In the genomic region with DNA sequence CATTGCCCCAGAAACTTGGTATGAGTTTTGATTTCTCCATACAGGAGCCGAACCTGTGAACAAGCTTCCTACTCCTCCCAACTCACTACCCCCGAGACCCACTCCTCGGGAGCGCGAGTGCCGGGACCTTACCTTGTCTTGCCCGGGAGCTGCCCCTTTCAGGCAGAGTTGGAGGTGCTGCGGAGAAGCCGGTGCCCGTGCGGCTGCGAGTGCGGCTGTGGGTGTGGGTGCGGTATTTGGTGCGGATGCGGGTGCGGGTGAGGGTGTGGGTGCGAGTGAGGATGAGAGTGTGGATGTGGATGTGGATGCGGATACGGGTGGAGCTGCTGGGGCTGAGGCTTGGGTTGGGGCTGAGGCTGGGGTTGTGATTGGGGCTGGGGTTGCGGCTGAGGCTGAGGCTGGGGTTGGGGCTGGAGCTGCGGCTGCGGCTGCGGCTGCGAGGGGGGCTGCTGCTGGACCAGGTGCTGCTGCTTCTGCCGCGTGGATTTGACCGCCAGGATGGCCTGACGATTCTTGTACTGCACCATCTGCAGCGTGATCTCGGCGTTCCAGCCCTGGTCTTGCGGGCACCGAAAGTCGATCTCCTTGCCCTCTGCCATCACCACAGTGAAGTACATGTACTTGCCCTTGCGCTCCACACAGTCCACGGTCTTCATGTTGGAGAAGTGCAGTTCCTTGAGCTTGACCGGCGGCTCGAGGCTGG, we compare ENCODE assay signal across 1 cellular context.
TF ChIP-seq lines count a peak whose summit lies in the region.

No MANE protein-coding gene starts in this region.

TF ChIP-seq in WTC11, 78 proteins besides CTCF, POLR2A, EP300 and RAD21 (continued from another document and continues in another):
- no peak for TF ChIP-seq USF1 (CRISPR knock-in tag; IDR thresholded peaks at IDR 0.05)
- no peak for TF ChIP-seq JUN (CRISPR knock-in tag; IDR thresholded peaks at IDR 0.05)
- TF ChIP-seq SP1 (CRISPR knock-in tag; conservative IDR thresholded peaks at IDR 0.05): no peak
- TF ChIP-seq, protein P1, sequence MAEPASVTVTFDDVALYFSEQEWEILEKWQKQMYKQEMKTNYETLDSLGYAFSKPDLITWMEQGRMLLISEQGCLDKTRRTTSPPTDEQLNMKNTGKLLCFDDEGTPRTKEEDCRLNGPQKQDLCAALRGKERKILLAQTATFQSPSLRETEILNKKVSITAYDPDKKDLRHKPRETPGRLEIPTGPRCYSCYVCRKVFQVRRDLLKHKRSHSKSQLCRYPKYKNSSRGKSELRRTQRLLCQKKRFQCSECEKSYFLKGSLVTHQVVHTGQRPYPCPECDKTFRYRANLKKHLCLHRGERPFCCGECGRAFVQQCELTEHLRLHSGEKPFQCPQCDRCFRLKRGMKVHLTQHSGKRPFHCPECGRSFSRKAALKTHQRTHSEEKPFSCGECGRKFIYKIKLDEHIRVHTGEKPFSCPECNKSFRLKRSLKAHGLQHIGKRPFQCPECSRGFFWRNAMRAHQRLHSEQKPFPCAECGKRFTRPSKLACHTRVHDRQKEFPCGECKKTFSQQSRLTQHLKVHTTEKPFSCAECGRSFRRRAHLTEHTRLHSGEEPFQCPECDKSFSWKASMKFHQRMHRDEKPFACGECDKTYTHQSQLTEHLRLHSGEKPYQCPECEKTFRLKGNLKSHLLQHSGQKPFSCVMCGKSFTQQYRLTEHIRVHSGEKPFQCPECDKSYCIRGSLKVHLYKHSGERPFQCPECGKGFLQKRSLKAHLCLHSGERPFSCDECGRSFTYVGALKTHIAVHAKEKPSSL (CRISPR knock-in tag; conservative IDR thresholded peaks at IDR 0.05): no peak
- no peak for TF ChIP-seq JAZF1 (CRISPR knock-in tag; IDR thresholded peaks at IDR 0.05)
- TF ChIP-seq ZNF416 (CRISPR knock-in tag; IDR thresholded peaks at IDR 0.05): no peak
- TF ChIP-seq, protein P2, sequence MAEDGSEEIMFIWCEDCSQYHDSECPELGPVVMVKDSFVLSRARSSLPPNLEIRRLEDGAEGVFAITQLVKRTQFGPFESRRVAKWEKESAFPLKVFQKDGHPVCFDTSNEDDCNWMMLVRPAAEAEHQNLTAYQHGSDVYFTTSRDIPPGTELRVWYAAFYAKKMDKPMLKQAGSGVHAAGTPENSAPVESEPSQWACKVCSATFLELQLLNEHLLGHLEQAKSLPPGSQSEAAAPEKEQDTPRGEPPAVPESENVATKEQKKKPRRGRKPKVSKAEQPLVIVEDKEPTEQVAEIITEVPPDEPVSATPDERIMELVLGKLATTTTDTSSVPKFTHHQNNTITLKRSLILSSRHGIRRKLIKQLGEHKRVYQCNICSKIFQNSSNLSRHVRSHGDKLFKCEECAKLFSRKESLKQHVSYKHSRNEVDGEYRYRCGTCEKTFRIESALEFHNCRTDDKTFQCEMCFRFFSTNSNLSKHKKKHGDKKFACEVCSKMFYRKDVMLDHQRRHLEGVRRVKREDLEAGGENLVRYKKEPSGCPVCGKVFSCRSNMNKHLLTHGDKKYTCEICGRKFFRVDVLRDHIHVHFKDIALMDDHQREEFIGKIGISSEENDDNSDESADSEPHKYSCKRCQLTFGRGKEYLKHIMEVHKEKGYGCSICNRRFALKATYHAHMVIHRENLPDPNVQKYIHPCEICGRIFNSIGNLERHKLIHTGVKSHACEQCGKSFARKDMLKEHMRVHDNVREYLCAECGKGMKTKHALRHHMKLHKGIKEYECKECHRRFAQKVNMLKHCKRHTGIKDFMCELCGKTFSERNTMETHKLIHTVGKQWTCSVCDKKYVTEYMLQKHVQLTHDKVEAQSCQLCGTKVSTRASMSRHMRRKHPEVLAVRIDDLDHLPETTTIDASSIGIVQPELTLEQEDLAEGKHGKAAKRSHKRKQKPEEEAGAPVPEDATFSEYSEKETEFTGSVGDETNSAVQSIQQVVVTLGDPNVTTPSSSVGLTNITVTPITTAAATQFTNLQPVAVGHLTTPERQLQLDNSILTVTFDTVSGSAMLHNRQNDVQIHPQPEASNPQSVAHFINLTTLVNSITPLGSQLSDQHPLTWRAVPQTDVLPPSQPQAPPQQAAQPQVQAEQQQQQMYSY (CRISPR knock-in tag; IDR thresholded peaks at IDR 0.05): peak; percentile 36; the same call in 1 of the 2 replicates
- no peak for TF ChIP-seq HMGA2 (CRISPR knock-in tag; IDR thresholded peaks at IDR 0.05)
- TF ChIP-seq, protein P3, sequence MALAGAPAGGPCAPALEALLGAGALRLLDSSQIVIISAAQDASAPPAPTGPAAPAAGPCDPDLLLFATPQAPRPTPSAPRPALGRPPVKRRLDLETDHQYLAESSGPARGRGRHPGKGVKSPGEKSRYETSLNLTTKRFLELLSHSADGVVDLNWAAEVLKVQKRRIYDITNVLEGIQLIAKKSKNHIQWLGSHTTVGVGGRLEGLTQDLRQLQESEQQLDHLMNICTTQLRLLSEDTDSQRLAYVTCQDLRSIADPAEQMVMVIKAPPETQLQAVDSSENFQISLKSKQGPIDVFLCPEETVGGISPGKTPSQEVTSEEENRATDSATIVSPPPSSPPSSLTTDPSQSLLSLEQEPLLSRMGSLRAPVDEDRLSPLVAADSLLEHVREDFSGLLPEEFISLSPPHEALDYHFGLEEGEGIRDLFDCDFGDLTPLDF (CRISPR knock-in tag; IDR thresholded peaks at IDR 0.05): no peak
- TF ChIP-seq NFYB (CRISPR knock-in tag; conservative IDR thresholded peaks at IDR 0.05; ENCODE audit: low read depth): no peak; the same call in 1 of the 2 replicates
- TF ChIP-seq NFATC4 (CRISPR knock-in tag; IDR thresholded peaks at IDR 0.05): no peak
- TF ChIP-seq ZNF121 (CRISPR knock-in tag; IDR thresholded peaks at IDR 0.05): no peak
- no peak for TF ChIP-seq ZNF317 (CRISPR knock-in tag; IDR thresholded peaks at IDR 0.05; ENCODE audit: borderline replicate concordance, low read depth)
- no peak for TF ChIP-seq GABPB1 (CRISPR knock-in tag; IDR thresholded peaks at IDR 0.05)
- 0 out of 2 replicates have a peak, but pooled peaks have one; percentile 3 for TF ChIP-seq KAT7 (CRISPR knock-in tag; IDR thresholded peaks at IDR 0.05; ENCODE audit: borderline replicate concordance)
- no peak for TF ChIP-seq SOX15 (CRISPR knock-in tag; IDR thresholded peaks at IDR 0.05)
- TF ChIP-seq OVOL2 (CRISPR knock-in tag; IDR thresholded peaks at IDR 0.05; ENCODE audit: borderline replicate concordance): no peak
- TF ChIP-seq GTF2I (CRISPR knock-in tag; conservative IDR thresholded peaks at IDR 0.05): no peak
- TF ChIP-seq, protein P4, sequence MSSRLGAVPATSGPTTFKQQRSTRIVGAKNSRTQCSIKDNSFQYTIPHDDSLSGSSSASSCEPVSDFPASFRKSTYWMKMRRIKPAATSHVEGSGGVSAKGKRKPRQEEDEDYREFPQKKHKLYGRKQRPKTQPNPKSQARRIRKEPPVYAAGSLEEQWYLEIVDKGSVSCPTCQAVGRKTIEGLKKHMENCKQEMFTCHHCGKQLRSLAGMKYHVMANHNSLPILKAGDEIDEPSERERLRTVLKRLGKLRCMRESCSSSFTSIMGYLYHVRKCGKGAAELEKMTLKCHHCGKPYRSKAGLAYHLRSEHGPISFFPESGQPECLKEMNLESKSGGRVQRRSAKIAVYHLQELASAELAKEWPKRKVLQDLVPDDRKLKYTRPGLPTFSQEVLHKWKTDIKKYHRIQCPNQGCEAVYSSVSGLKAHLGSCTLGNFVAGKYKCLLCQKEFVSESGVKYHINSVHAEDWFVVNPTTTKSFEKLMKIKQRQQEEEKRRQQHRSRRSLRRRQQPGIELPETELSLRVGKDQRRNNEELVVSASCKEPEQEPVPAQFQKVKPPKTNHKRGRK (CRISPR knock-in tag; IDR thresholded peaks at IDR 0.05; ENCODE audit: borderline replicate concordance): no peak
- no peak for TF ChIP-seq PREB (CRISPR knock-in tag; IDR thresholded peaks at IDR 0.05; ENCODE audit: borderline replicate concordance)
- TF ChIP-seq ATF1 (CRISPR knock-in tag; IDR thresholded peaks at IDR 0.05): no peak
- no peak for TF ChIP-seq ZNF138 (CRISPR knock-in tag; conservative IDR thresholded peaks at IDR 0.05)
- 0 out of 2 replicates have a peak, but pooled peaks have one; percentile 36 for TF ChIP-seq ZNF219 (CRISPR knock-in tag; IDR thresholded peaks at IDR 0.05; ENCODE audit: borderline replicate concordance)
- TF ChIP-seq, protein P5, sequence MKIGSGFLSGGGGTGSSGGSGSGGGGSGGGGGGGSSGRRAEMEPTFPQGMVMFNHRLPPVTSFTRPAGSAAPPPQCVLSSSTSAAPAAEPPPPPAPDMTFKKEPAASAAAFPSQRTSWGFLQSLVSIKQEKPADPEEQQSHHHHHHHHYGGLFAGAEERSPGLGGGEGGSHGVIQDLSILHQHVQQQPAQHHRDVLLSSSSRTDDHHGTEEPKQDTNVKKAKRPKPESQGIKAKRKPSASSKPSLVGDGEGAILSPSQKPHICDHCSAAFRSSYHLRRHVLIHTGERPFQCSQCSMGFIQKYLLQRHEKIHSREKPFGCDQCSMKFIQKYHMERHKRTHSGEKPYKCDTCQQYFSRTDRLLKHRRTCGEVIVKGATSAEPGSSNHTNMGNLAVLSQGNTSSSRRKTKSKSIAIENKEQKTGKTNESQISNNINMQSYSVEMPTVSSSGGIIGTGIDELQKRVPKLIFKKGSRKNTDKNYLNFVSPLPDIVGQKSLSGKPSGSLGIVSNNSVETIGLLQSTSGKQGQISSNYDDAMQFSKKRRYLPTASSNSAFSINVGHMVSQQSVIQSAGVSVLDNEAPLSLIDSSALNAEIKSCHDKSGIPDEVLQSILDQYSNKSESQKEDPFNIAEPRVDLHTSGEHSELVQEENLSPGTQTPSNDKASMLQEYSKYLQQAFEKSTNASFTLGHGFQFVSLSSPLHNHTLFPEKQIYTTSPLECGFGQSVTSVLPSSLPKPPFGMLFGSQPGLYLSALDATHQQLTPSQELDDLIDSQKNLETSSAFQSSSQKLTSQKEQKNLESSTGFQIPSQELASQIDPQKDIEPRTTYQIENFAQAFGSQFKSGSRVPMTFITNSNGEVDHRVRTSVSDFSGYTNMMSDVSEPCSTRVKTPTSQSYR (CRISPR knock-in tag; IDR thresholded peaks at IDR 0.05): no peak
- TF ChIP-seq ESRRA (CRISPR knock-in tag; IDR thresholded peaks at IDR 0.05; ENCODE audit: borderline replicate concordance): no peak
- TF ChIP-seq TEAD1 (CRISPR knock-in tag; IDR thresholded peaks at IDR 0.05): peak; percentile 25; the same call in 1 of the 2 replicates
- TF ChIP-seq, protein P6, sequence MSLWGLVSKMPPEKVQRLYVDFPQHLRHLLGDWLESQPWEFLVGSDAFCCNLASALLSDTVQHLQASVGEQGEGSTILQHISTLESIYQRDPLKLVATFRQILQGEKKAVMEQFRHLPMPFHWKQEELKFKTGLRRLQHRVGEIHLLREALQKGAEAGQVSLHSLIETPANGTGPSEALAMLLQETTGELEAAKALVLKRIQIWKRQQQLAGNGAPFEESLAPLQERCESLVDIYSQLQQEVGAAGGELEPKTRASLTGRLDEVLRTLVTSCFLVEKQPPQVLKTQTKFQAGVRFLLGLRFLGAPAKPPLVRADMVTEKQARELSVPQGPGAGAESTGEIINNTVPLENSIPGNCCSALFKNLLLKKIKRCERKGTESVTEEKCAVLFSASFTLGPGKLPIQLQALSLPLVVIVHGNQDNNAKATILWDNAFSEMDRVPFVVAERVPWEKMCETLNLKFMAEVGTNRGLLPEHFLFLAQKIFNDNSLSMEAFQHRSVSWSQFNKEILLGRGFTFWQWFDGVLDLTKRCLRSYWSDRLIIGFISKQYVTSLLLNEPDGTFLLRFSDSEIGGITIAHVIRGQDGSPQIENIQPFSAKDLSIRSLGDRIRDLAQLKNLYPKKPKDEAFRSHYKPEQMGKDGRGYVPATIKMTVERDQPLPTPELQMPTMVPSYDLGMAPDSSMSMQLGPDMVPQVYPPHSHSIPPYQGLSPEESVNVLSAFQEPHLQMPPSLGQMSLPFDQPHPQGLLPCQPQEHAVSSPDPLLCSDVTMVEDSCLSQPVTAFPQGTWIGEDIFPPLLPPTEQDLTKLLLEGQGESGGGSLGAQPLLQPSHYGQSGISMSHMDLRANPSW (CRISPR knock-in tag; conservative IDR thresholded peaks at IDR 0.05; ENCODE audit: low read depth): no peak
- TF ChIP-seq TEAD4 (CRISPR knock-in tag; IDR thresholded peaks at IDR 0.05): no peak
- no peak for TF ChIP-seq CREM (CRISPR knock-in tag; IDR thresholded peaks at IDR 0.05)
- 0 out of 2 replicates have a peak, but pooled peaks have one; percentile 76 for TF ChIP-seq MLX (CRISPR knock-in tag; IDR thresholded peaks at IDR 0.05)
- TF ChIP-seq ZBTB21 (CRISPR knock-in tag; IDR thresholded peaks at IDR 0.05; ENCODE audit: borderline replicate concordance): no peak
- TF ChIP-seq MXD4 (CRISPR knock-in tag; IDR thresholded peaks at IDR 0.05; ENCODE audit: borderline replicate concordance): no peak
- no peak for TF ChIP-seq ZMAT4 (CRISPR knock-in tag; IDR thresholded peaks at IDR 0.05)
- TF ChIP-seq, protein P7, sequence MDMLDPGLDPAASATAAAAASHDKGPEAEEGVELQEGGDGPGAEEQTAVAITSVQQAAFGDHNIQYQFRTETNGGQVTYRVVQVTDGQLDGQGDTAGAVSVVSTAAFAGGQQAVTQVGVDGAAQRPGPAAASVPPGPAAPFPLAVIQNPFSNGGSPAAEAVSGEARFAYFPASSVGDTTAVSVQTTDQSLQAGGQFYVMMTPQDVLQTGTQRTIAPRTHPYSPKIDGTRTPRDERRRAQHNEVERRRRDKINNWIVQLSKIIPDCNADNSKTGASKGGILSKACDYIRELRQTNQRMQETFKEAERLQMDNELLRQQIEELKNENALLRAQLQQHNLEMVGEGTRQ (CRISPR knock-in tag; IDR thresholded peaks at IDR 0.05): no peak
- no peak for TF ChIP-seq NR3C1 (CRISPR knock-in tag; conservative IDR thresholded peaks at IDR 0.05; ENCODE audit: low read depth)
